Comparison of ENCODE assay signal across 1 cellular context in genomic region chr16:3212567-3212966, GRCh38.
TF ChIP-seq lines count a peak whose summit lies in the region.

No MANE protein-coding gene starts in this region.

TF ChIP-seq in K562, 482 proteins besides CTCF, POLR2A, EP300 and RAD21:
- no peak for TF ChIP-seq RBM15 (IDR thresholded peaks at IDR 0.05; ENCODE audit: insufficient read depth, low read length)
- TF ChIP-seq ZBTB5 (IDR thresholded peaks at IDR 0.05): no peak
- peak; percentile 73 for TF ChIP-seq RBM25 (IDR thresholded peaks at IDR 0.05; ENCODE audit: low read depth, low read length, severe bottlenecking)
- TF ChIP-seq CHD2 (IDR thresholded peaks at IDR 0.05; ENCODE audit: low read depth, low read length): no peak
- TF ChIP-seq SMARCE1 (IDR thresholded peaks at IDR 0.05): no peak
- no peak for TF ChIP-seq HBP1 (CRISPR knock-in tag; IDR thresholded peaks at IDR 0.05)
- TF ChIP-seq POLR2AphosphoS5 (IDR thresholded peaks at IDR 0.05; ENCODE audit: control insufficient read depth, insufficient read depth, low read depth, low read length): no peak
- TF ChIP-seq ARNT (IDR thresholded peaks at IDR 0.05): no peak
- TF ChIP-seq ZNF134 (CRISPR knock-in tag; conservative IDR thresholded peaks at IDR 0.05): peak; percentile 85
- no peak for TF ChIP-seq PCBP1 (IDR thresholded peaks at IDR 0.05; ENCODE audit: low read depth, low read length, poor library complexity, severe bottlenecking)
- no peak for TF ChIP-seq RFX7 (CRISPR knock-in tag; IDR thresholded peaks at IDR 0.05)
- no peak for TF ChIP-seq ARID2 (IDR thresholded peaks at IDR 0.05)
- TF ChIP-seq ZNF212 (CRISPR knock-in tag; IDR thresholded peaks at IDR 0.05): no peak
- TF ChIP-seq NKRF (IDR thresholded peaks at IDR 0.05; ENCODE audit: borderline replicate concordance): no peak
